8 cellular contexts compared by ENCODE assay signal in the genomic region with DNA sequence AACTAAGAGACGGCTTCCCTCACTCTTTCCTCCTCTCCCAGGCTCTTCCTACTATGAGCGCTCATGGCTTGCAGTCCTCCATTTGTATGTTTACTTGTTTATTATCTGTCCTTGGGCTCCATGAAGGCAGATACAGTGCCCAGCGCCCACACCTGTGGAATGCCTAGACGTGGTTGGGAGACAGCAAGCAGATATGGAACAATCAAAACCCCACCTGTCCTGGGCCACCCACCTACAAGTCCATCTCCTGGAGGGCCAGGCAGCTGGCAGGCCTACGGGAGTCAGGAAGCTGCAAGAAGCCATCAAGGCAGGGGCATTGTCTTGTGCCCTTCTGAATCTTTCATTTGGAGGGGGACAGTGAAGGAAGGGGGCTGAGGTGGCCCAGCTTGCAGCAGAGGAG.
DNase-seq lines count a peak whose midpoint lies in the region; ATAC-seq and TF ChIP-seq lines count a peak whose summit lies in the region.
"Had no signal": no experiment of that assay in that cellular context is flagged by ENCODE, and none has a peak within 500 bp of the region (broad histone marks: within the 10 kb centered on the region; RNA-seq: fewer than 3 reads in every experiment).

No MANE protein-coding gene starts in this region.

- H3K27ac ChIP-seq in psoas muscle: peak overlapping the region; percentile 93

- ATAC-seq in T-cell (replicated peaks in 1 of 4): no peak
- no peak for ATAC-seq in psoas muscle
- no peak for ATAC-seq in HG02588 (IDR thresholded peaks at IDR 0.05; ENCODE audit: unreplicated experiment)

- intact Hi-C loops in Calu3 (cut with micrococcal nuclease; ENCODE audit: unreplicated experiment) (no loop called here), psoas muscle (cut with DNase I) (loop anchor here in 1 of 2 donors (5.0 kb wide), 1 partner anchor 36 kb away; no protein-coding TSS in a partner anchor)

- peak overlapping the region; percentile 86 for H3K4me3 Mint-ChIP-seq in Calu3 (ENCODE audit: low read depth, unreplicated experiment)
- peak overlapping the region; percentile 67 to 77 (median 68) for H3K4me3 Mint-ChIP-seq in T-cell
- peak overlapping the region; percentile 65 for H3K4me3 Mint-ChIP-seq in glutamatergic neuron (ENCODE audit: unreplicated experiment)

- peaks cover 74% of the 10 kb centered on the region for H3K4me1 ChIP-seq in psoas muscle

- H3K27ac Mint-ChIP-seq in Calu3 (ENCODE audit: unreplicated experiment): no peak overlapping the region
- H3K27ac Mint-ChIP-seq in T-cell: peak overlapping the region; percentile 52 to 73
- no peak overlapping the region for H3K27ac Mint-ChIP-seq in glutamatergic neuron (ENCODE audit: unreplicated experiment)

- DNase-seq in Calu3 (no peak), T-cell (no peak), glutamatergic neuron (no peak), psoas muscle (peak in 1 of 2 donors; percentile 56), SHP77 treated with DMSO at 0.1 percent for 48 hours (lab: John Stamatoyannopoulos, UW) (no peak)
- no peak for DNase-seq in stimulated activated CD4-positive, alpha-beta T cell treated with anti-CD3 and anti-CD28 coated beads, Interleukin-2, amount 100 ng/mL, for 48 hours
- DNase-seq: central memory CD4-positive, alpha-beta T cell had no signal

- no peaks in the 10 kb centered on the region for H3K36me3 ChIP-seq in psoas muscle (ENCODE audit: insufficient read depth in 1 of 2, low read depth in 1 of 2)

- POLR2A ChIA-PET in T-cell (lab: Charles Lee): no interaction called here

- no TSS peak for BruUV-seq in Calu3 (replicated peaks; lab: Mats Ljungman, UMichigan)

- WGBS in psoas muscle, 3 donors: 75 to 81% (median 78%) methylated on average over 5 of the region's 5 CpGs

- H3K9me3 ChIP-seq in psoas muscle: no peaks in the 10 kb centered on the region

- CTCF ChIA-PET in Calu3 (lab: Charles Lee) (interaction anchor here (1.5 kb wide), 1 partner anchor 21 kb away, joined by 4 read pairs; no protein-coding TSS in a partner anchor), T-cell (lab: Charles Lee) (interaction anchor here (0.6 to 0.9 kb wide), 5 partner anchors 17 to 1122 kb away, joined by 3 to 6 read pairs (median 4); partner anchors contain the start of gene TAMM41 (in 1 of the 2))

- H3K4me1 Mint-ChIP-seq in Calu3 (ENCODE audit: low read depth, unreplicated experiment): peaks cover 23% of the 10 kb centered on the region
- peaks cover 71 to 75% (median 73%) of the 10 kb centered on the region in 3 donors for H3K4me1 Mint-ChIP-seq in T-cell
- H3K4me1 Mint-ChIP-seq in glutamatergic neuron (ENCODE audit: low read depth, unreplicated experiment): peaks cover 69% of the 10 kb centered on the region

- peaks cover 12% of the 10 kb centered on the region for H3K36me3 Mint-ChIP-seq in Calu3 (ENCODE audit: insufficient read depth, unreplicated experiment)
- peaks cover 11% of the 10 kb centered on the region for H3K36me3 Mint-ChIP-seq in T-cell
- no peaks in the 10 kb centered on the region for H3K36me3 Mint-ChIP-seq in glutamatergic neuron (ENCODE audit: unreplicated experiment)

- no peaks in the 10 kb centered on the region for H3K27me3 ChIP-seq in psoas muscle (ENCODE audit: insufficient read depth in 3 of 3, low read length in 2 of 3)

- no peaks in the 10 kb centered on the region for H3K9me3 Mint-ChIP-seq in Calu3 (ENCODE audit: low read depth, unreplicated experiment)
- no peaks in the 10 kb centered on the region for H3K9me3 Mint-ChIP-seq in T-cell
- peaks cover 42% of the 10 kb centered on the region for H3K9me3 Mint-ChIP-seq in glutamatergic neuron (ENCODE audit: unreplicated experiment)

- H3K27me3 Mint-ChIP-seq in Calu3 (ENCODE audit: unreplicated experiment) (peaks cover 25% of the 10 kb centered on the region), T-cell (no peaks in the 10 kb centered on the region), glutamatergic neuron (ENCODE audit: unreplicated experiment) (peaks cover 33% of the 10 kb centered on the region)

- no peak overlapping the region for H3K4me3 ChIP-seq in psoas muscle

- TF ChIP-seq CTCF in Calu3 (IDR thresholded peaks at IDR 0.05; ENCODE audit: unreplicated experiment) (no peak), glutamatergic neuron (IDR thresholded peaks at IDR 0.05; ENCODE audit: partially characterized antibody, unreplicated experiment) (no peak), psoas muscle (IDR thresholded peaks at IDR 0.05) (no peak)

Comparison
In these comparisons a context has a peak if more than half of its experiments do, and no peak if none do; other contexts are left out.
1. H3K27ac Mint-ChIP-seq: peak in T-cell (2 of 2); none in Calu3 (single experiment) and glutamatergic neuron (single experiment).
2. Peak in every context shown above with its lines, with median percentiles within 50 percentile points of each other: H3K4me3 Mint-ChIP-seq.